1 cellular context compared by ENCODE assay signal in genomic region chr20:3888622-3889488, GRCh38.
TF ChIP-seq lines count a peak whose summit lies in the region.

Gene PANK2 (plus strand): TSS chr20:3889387.

TF ChIP-seq in K562, 482 proteins besides CTCF, POLR2A, EP300 and RAD21 (continued from another document and continues in another):
- TF ChIP-seq PPARD (CRISPR knock-in tag; IDR thresholded peaks at IDR 0.05) (no peak), ZBTB40 (IDR thresholded peaks at IDR 0.05) (peak; percentile 91), ZBTB40 (CRISPR knock-in tag; IDR thresholded peaks at IDR 0.05) (no peak), CBX3 (IDR thresholded peaks at IDR 0.05; ENCODE audit: borderline replicate concordance in 1 of 2, low read length in 2 of 2) (no peak), ZNF511 (CRISPR knock-in tag; IDR thresholded peaks at IDR 0.05) (no peak), ZMIZ1 (IDR thresholded peaks at IDR 0.05; ENCODE audit: low read depth in 2 of 2, low read length in 2 of 2) (no peak), BCOR (IDR thresholded peaks at IDR 0.05) (no peak), ZNF253 (CRISPR knock-in tag; conservative IDR thresholded peaks at IDR 0.05) (no peak), PBX2 (CRISPR knock-in tag; IDR thresholded peaks at IDR 0.05; ENCODE audit: low read depth) (peak; percentile 95), PBX2 (tag; conservative IDR thresholded peaks at IDR 0.05; ENCODE audit: low read depth) (peak; percentile 98), NEUROD1 (IDR thresholded peaks at IDR 0.05; ENCODE audit: borderline replicate concordance, low read depth, low read length, partially characterized antibody) (peak; percentile 93), ZC3H4 (CRISPR knock-in tag; IDR thresholded peaks at IDR 0.05; ENCODE audit: borderline replicate concordance) (no peak), ZBTB5 (IDR thresholded peaks at IDR 0.05) (no peak), SOX6 (IDR thresholded peaks at IDR 0.05) (no peak), RERE (CRISPR knock-in tag; IDR thresholded peaks at IDR 0.05; ENCODE audit: borderline replicate concordance) (no peak), POU5F1 (IDR thresholded peaks at IDR 0.05; ENCODE audit: borderline replicate concordance, low read depth, low read length, partially characterized antibody) (no peak), PATZ1 (CRISPR knock-in tag; IDR thresholded peaks at IDR 0.05; ENCODE audit: borderline replicate concordance) (no peak), ZZZ3 (IDR thresholded peaks at IDR 0.05) (no peak), RFX7 (CRISPR knock-in tag; IDR thresholded peaks at IDR 0.05) (no peak), TCF7L2 (IDR thresholded peaks at IDR 0.05; ENCODE audit: low read depth, low read length) (no peak), CBX2 (IDR thresholded peaks at IDR 0.05; ENCODE audit: insufficient read depth, low read length, poor library complexity, severe bottlenecking) (no peak), MEIS2 (IDR thresholded peaks at IDR 0.05; ENCODE audit: partially characterized antibody) (peak; percentile 95), FOXJ3 (CRISPR knock-in tag; IDR thresholded peaks at IDR 0.05) (no peak), EGR1 (conservative IDR thresholded peaks at IDR 0.05) (peak; percentile 97), VEZF1 (CRISPR knock-in tag; IDR thresholded peaks at IDR 0.05) (peak; percentile 92)
